Comparison of ENCODE assay signal across 10 cellular contexts in genomic region chr4:182242260-182242659, GRCh38. TPM values are rescaled to one million over a fixed set of nuclear protein-coding genes. Genes with fewer than 3 reads are reported as not detected.
"Had no signal": no experiment of that assay in that cellular context is flagged by ENCODE, and none has a peak within 500 bp of the region (broad histone marks: within the 10 kb centered on the region; RNA-seq: fewer than 3 reads in every experiment).

No MANE protein-coding gene starts in this region.

RNA-seq across cellular contexts. Expression of gene TENM3, which starts 0.9 kb away (rescaled TPM):
- total RNA-seq: activated CD4-positive, alpha-beta memory T cell treated with anti-CD3 and anti-CD28 coated beads for 36 hours; activated CD4-positive, alpha-beta T cell treated with anti-CD3 and anti-CD28 coated beads for 36 hours; activated CD4-positive, alpha-beta T cell treated with anti-CD3 and anti-CD28 coated beads, Interleukin-2, amount 10 ng/mL, durations not matched to agents 24 days and 14 days; activated CD8-positive, alpha-beta memory T cell treated with anti-CD3 and anti-CD28 coated beads for 36 hours; activated CD8-positive, alpha-beta memory T cell treated with anti-CD3 and anti-CD28 coated beads, Interleukin-2, amount 10 ng/mL, durations not matched to agents 7 days and 5 days; activated CD8-positive, alpha-beta T cell treated with anti-CD3 and anti-CD28 coated beads, Interleukin-2, amount 10 ng/mL, durations not matched to agents 7 days and 5 days; activated naive CD4-positive, alpha-beta T cell treated with anti-CD3 and anti-CD28 coated beads for 36 hours; activated naive CD8-positive, alpha-beta T cell treated with anti-CD3 and anti-CD28 coated beads for 36 hours; activated T-helper 1 cell treated with anti-CD3 and anti-CD28 coated beads, Interleukin-12 subunit alpha, Interleukin-12 subunit beta, Interleukin-2, Interleukin-4 antibody, amounts not matched to agents 30 ng/mL and 10 ng/mL and 1 ng/mL, durations not matched to agents 14 hours and 24 hours and 36 hours; T-helper 1 cell treated with Interleukin-12 subunit alpha and Interleukin-12 subunit beta and Interleukin-4 antibody, amounts not matched to agents 30 ng/mL and 1 ng/mL, for 36 hours had no signal
